In the genomic region with DNA sequence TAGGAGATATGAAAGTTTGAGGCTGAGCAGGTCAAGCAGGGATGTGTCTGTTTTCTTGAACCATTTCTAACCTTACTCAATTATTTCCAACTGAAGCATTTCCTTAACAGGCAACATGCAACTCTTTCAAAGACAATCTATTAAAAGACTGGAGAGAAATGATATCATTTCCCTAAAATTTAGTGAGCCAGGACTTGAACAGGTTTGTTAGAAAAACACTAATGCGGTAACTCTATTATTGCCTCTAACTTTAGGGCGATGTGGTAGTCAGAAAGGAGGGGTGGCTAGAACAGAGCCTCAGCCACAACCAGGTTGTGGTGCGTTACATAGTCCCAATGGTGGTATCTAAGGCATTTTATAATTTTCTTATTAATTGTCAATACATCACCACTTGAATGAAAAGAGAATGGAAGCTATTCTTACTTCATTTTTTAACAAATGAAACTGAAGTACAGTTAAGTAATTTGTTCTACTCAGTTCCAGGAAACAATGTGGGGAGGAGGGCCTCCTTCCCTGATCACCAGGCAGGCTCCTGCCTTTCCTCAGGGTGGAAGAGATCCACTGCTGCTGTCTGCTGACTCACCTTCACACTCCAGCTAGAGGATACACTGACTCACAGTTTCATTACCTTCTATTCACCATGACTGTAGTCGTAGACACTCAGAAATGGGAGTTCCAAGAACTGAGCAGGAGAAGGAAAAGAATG, we compare ENCODE assay signal across 8 cellular contexts. TPM values are rescaled to one million over a fixed set of nuclear protein-coding genes. Genes with fewer than 3 reads are reported as not detected.
A peak's percentile ranks its signal among the peaks of the same experiment; 100 is the strongest.
DNase-seq lines count a peak whose midpoint lies in the region; ATAC-seq lines count a peak whose summit lies in the region.

No MANE protein-coding gene starts in this region.

- H3K9me3 Mint-ChIP-seq in activated CD8-positive, alpha-beta memory T cell treated with anti-CD3 and anti-CD28 coated beads, Interleukin-2, amount 10 ng/mL, durations not matched to agents 7 days and 5 days (ENCODE audit: low read depth), result no peaks in the 10 kb centered on the region

- no peaks in the 10 kb centered on the region for H3K27me3 ChIP-seq in skeletal muscle satellite cell (ENCODE audit: control insufficient read depth, insufficient read depth, low read length)

- no peaks in the 10 kb centered on the region for H3K36me3 ChIP-seq in skeletal muscle satellite cell (ENCODE audit: insufficient read depth, low read length)

- peak; percentile 54 for DNase-seq in activated CD8-positive, alpha-beta memory T cell treated with anti-CD3 and anti-CD28 coated beads, Interleukin-2, amount 10 ng/mL, durations not matched to agents 7 days and 5 days
- DNase-seq in activated CD8-positive, alpha-beta memory T cell treated with anti-CD3 and anti-CD28 coated beads, Interleukin-2, amount 50 U/mL, for 4 hours, result no peak
- peak; percentile 57 to 70 for DNase-seq in SW 1271 (lab: John Stamatoyannopoulos, UW)
- DNase-seq in fibroblast of peridontal ligament (ENCODE audit: extremely low read depth), result peak; percentile 76
- DNase-seq in NCI-H748 treated with DMSO at 0.1 percent for 48 hours (lab: John Stamatoyannopoulos, UW), result no peak
- DNase-seq in occipital lobe (lab: John Stamatoyannopoulos, UW), result no peak
- DNase-seq in GM19238 (ENCODE audit: insufficient read length, low spot score), result no peak

- H3K4me1 Mint-ChIP-seq in activated CD8-positive, alpha-beta memory T cell treated with anti-CD3 and anti-CD28 coated beads, Interleukin-2, amount 10 ng/mL, durations not matched to agents 7 days and 5 days, result peaks cover 56% of the 10 kb centered on the region

- peak; percentile 87 for ATAC-seq in activated CD8-positive, alpha-beta memory T cell treated with anti-CD3 and anti-CD28 coated beads, Interleukin-2, amount 10 ng/mL, durations not matched to agents 7 days and 5 days

- H3K4me1 ChIP-seq in skeletal muscle satellite cell (ENCODE audit: control insufficient read depth, insufficient read depth, low read length), result peaks cover 34% of the 10 kb centered on the region

- H3K36me3 Mint-ChIP-seq in activated CD8-positive, alpha-beta memory T cell treated with anti-CD3 and anti-CD28 coated beads, Interleukin-2, amount 10 ng/mL, durations not matched to agents 7 days and 5 days, result peaks cover 7% of the 10 kb centered on the region

- no peaks in the 10 kb centered on the region for H3K9me3 ChIP-seq in skeletal muscle satellite cell (replicated peaks; ENCODE audit: low read length)

- H3K4me3 ChIP-seq in skeletal muscle satellite cell (ENCODE audit: low read length), result peak overlapping the region; percentile 23

- peak overlapping the region; percentile 35 for H3K4me3 Mint-ChIP-seq in activated CD8-positive, alpha-beta memory T cell treated with anti-CD3 and anti-CD28 coated beads, Interleukin-2, amount 10 ng/mL, durations not matched to agents 7 days and 5 days

- H3K9ac ChIP-seq in skeletal muscle satellite cell (ENCODE audit: low read depth, low read length), result peak overlapping the region; percentile 24

- H3K27me3 Mint-ChIP-seq in activated CD8-positive, alpha-beta memory T cell treated with anti-CD3 and anti-CD28 coated beads, Interleukin-2, amount 10 ng/mL, durations not matched to agents 7 days and 5 days, result peaks cover 14% of the 10 kb centered on the region

- H3K4me2 ChIP-seq in skeletal muscle satellite cell (ENCODE audit: low read length), result peak overlapping the region; percentile 61

- H3K27ac Mint-ChIP-seq in activated CD8-positive, alpha-beta memory T cell treated with anti-CD3 and anti-CD28 coated beads, Interleukin-2, amount 10 ng/mL, durations not matched to agents 7 days and 5 days, result peak overlapping the region; percentile 68

- CTCF ChIA-PET in activated CD8-positive, alpha-beta memory T cell treated with anti-CD3 and anti-CD28 coated beads, Interleukin-2, amount 10 ng/mL, durations not matched to agents 7 days and 5 days (lab: Charles Lee), result no interaction called here

RNA-seq across cellular contexts. Expression of a gene that starts 22.8 kb away (rescaled TPM):
- total RNA-seq in activated CD8-positive, alpha-beta memory T cell treated with anti-CD3 and anti-CD28 coated beads, Interleukin-2, amount 10 ng/mL, durations not matched to agents 7 days and 5 days, result 100 to 1,000 TPM in 1 of 2 experiments, 10 to 100 TPM in 1; 60.3 to 224 TPM
- total RNA-seq in skeletal muscle satellite cell (2012; rRNA removed), result 210 and 249 TPM in 2 replicates
- total RNA-seq in occipital lobe, result 31.2 TPM

Comparison
In these comparisons a context has a peak if more than half of its experiments do, and no peak if none do; other contexts are left out.
1. DNase-seq: peak in activated CD8-positive, alpha-beta memory T cell treated with anti-CD3 and anti-CD28 coated beads, Interleukin-2, amount 10 ng/mL, durations not matched to agents 7 days and 5 days (single experiment), SW 1271 (2 of 2) and fibroblast of peridontal ligament (single experiment); none in activated CD8-positive, alpha-beta memory T cell treated with anti-CD3 and anti-CD28 coated beads, Interleukin-2, amount 50 U/mL, for 4 hours (single experiment), NCI-H748 treated with DMSO at 0.1 percent for 48 hours (single experiment), occipital lobe (single experiment) and GM19238 (single experiment).